Comparison of ENCODE assay signal across 8 cellular contexts in genomic region chr17:40963838-40964237, GRCh38. TPM values are rescaled to one million over a fixed set of nuclear protein-coding genes. Genes with fewer than 3 reads are reported as not detected.
A peak's percentile ranks its signal among the peaks of the same experiment; 100 is the strongest.
DNase-seq lines count a peak whose midpoint lies in the region; ATAC-seq and TF ChIP-seq lines count a peak whose summit lies in the region.

No MANE protein-coding gene starts in this region.

- H3K4me3 Mint-ChIP-seq in natural killer cell = no peak overlapping the region
- no peak overlapping the region for H3K4me3 Mint-ChIP-seq in natural killer cell treated with Interleukin-12 subunit alpha and Interleukin-12 subunit beta and Interleukin-15 and Interleukin-18, amount 100 ng/mL, for 72 hours

- no peaks in the 10 kb centered on the region for H3K9me3 Mint-ChIP-seq in natural killer cell
- H3K9me3 Mint-ChIP-seq in natural killer cell treated with Interleukin-12 subunit alpha and Interleukin-12 subunit beta and Interleukin-15 and Interleukin-18, amount 100 ng/mL, for 72 hours = no peaks in the 10 kb centered on the region

- no peak overlapping the region for H3K27ac Mint-ChIP-seq in natural killer cell
- no peak overlapping the region for H3K27ac Mint-ChIP-seq in natural killer cell treated with Interleukin-12 subunit alpha and Interleukin-12 subunit beta and Interleukin-15 and Interleukin-18, amount 100 ng/mL, for 72 hours

- intact Hi-C loops in natural killer cell (cut with micrococcal nuclease) = no loop called here

- H3K4me1 Mint-ChIP-seq in natural killer cell = no peaks in the 10 kb centered on the region
- peaks cover 0 to 5% of the 10 kb centered on the region in 2 donors for H3K4me1 Mint-ChIP-seq in natural killer cell treated with Interleukin-12 subunit alpha and Interleukin-12 subunit beta and Interleukin-15 and Interleukin-18, amount 100 ng/mL, for 72 hours (ENCODE audit: low read depth in 2 of 2)

- peak in 2 of 3 donors; percentile 46 to 69 for ATAC-seq in natural killer cell
- no peak for ATAC-seq in natural killer cell treated with Interleukin-12 subunit alpha and Interleukin-12 subunit beta and Interleukin-15 and Interleukin-18, amount 100 ng/mL, for 72 hours
- ATAC-seq in HG02763 (IDR thresholded peaks at IDR 0.05; ENCODE audit: unreplicated experiment) = no peak

- DNase-seq in natural killer cell = no peak
- DNase-seq in natural killer cell treated with Interleukin-12 subunit alpha and Interleukin-12 subunit beta and Interleukin-15 and Interleukin-18, amount 100 ng/mL, for 72 hours (ENCODE audit: low spot score) = no peak
- DNase-seq in RKO (ENCODE audit: low spot score) = peak; percentile 53
- DNase-seq in germinal center (ENCODE audit: low spot score) = peak; percentile 40
- DNase-seq in NCI-H526 treated with DMSO at 0.1 percent for 48 hours (lab: John Stamatoyannopoulos, UW) = no peak
- no peak for DNase-seq in NCI-H2171 (lab: John Stamatoyannopoulos, UW)
- DNase-seq in NCI-H1930 (lab: John Stamatoyannopoulos, UW) = no peak

- TF ChIP-seq CTCF in natural killer cell (IDR thresholded peaks at IDR 0.05) = peak; percentile 72

- no peaks in the 10 kb centered on the region for H3K36me3 Mint-ChIP-seq in natural killer cell
- no peaks in the 10 kb centered on the region for H3K36me3 Mint-ChIP-seq in natural killer cell treated with Interleukin-12 subunit alpha and Interleukin-12 subunit beta and Interleukin-15 and Interleukin-18, amount 100 ng/mL, for 72 hours

- H3K27me3 Mint-ChIP-seq in natural killer cell (ENCODE audit: low read depth in 2 of 2) = peaks cover 8 to 32% of the 10 kb centered on the region in 2 donors
- peaks cover under 1 to 13% of the 10 kb centered on the region in 2 donors for H3K27me3 Mint-ChIP-seq in natural killer cell treated with Interleukin-12 subunit alpha and Interleukin-12 subunit beta and Interleukin-15 and Interleukin-18, amount 100 ng/mL, for 72 hours

RNA-seq across cellular contexts. Expression of gene KRT39, which starts 2.9 kb away (rescaled TPM):
- total RNA-seq in natural killer cell = not detected
- not detected for total RNA-seq in natural killer cell treated with Interleukin-12 subunit alpha and Interleukin-12 subunit beta and Interleukin-15 and Interleukin-18, amount 100 ng/mL, for 72 hours

RNA-seq across cellular contexts. Expression of gene KRT40, which starts 20.3 kb away (rescaled TPM):
- total RNA-seq in natural killer cell = not detected
- total RNA-seq in natural killer cell treated with Interleukin-12 subunit alpha and Interleukin-12 subunit beta and Interleukin-15 and Interleukin-18, amount 100 ng/mL, for 72 hours = not detected

RNA-seq across cellular contexts. Expression of gene KRT23, which starts 26.4 kb away (rescaled TPM):
- total RNA-seq in natural killer cell = under 1 TPM in 1 of 3 donors, not detected in 2; 0.83 TPM
- not detected for total RNA-seq in natural killer cell treated with Interleukin-12 subunit alpha and Interleukin-12 subunit beta and Interleukin-15 and Interleukin-18, amount 100 ng/mL, for 72 hours

RNA-seq across cellular contexts. Expression of gene KRTAP3-3, which starts 30.1 kb away (rescaled TPM):
- not detected for total RNA-seq in natural killer cell
- total RNA-seq in natural killer cell treated with Interleukin-12 subunit alpha and Interleukin-12 subunit beta and Interleukin-15 and Interleukin-18, amount 100 ng/mL, for 72 hours = not detected

RNA-seq across cellular contexts. Expression of gene KRTAP3-2, which starts 35.9 kb away (rescaled TPM):
- not detected for total RNA-seq in natural killer cell
- not detected for total RNA-seq in natural killer cell treated with Interleukin-12 subunit alpha and Interleukin-12 subunit beta and Interleukin-15 and Interleukin-18, amount 100 ng/mL, for 72 hours

Comparison
In these comparisons a context has a peak if more than half of its experiments do, and no peak if none do; other contexts are left out.
1. ATAC-seq: peak in natural killer cell (2 of 3); none in natural killer cell treated with Interleukin-12 subunit alpha and Interleukin-12 subunit beta and Interleukin-15 and Interleukin-18, amount 100 ng/mL, for 72 hours (0 of 2) and HG02763 (single experiment).
2. DNase-seq: peak in RKO (single experiment) and germinal center (single experiment); none in natural killer cell (single experiment), natural killer cell treated with Interleukin-12 subunit alpha and Interleukin-12 subunit beta and Interleukin-15 and Interleukin-18, amount 100 ng/mL, for 72 hours (single experiment), NCI-H526 treated with DMSO at 0.1 percent for 48 hours (single experiment), NCI-H2171 (single experiment) and NCI-H1930 (0 of 2).